Comparison of ENCODE assay signal across 1 cellular context in genomic region chr17:28718990-28719433, GRCh38.
TF ChIP-seq lines count a peak whose summit lies in the region.

No MANE protein-coding gene starts in this region.

TF ChIP-seq in K562, 482 proteins besides CTCF, POLR2A, EP300 and RAD21 (continued from another document):
- peak; percentile 68; the same call in 1 of the 2 replicates for TF ChIP-seq TEAD4 (IDR thresholded peaks at IDR 0.05; ENCODE audit: low read length)
- no peak for TF ChIP-seq TEAD4 (CRISPR knock-in tag; IDR thresholded peaks at IDR 0.05; ENCODE audit: borderline replicate concordance)
- no peak for TF ChIP-seq ELF2 (CRISPR knock-in tag; IDR thresholded peaks at IDR 0.05)
- no peak for TF ChIP-seq SNIP1 (IDR thresholded peaks at IDR 0.05; ENCODE audit: low read depth)
- TF ChIP-seq JUN (IDR thresholded peaks at IDR 0.05; ENCODE audit: borderline replicate concordance, low read depth, low read length), result 0 out of 2 replicates have a peak, but pooled peaks have one; percentile 30
- TF ChIP-seq JUN (CRISPR knock-in tag; IDR thresholded peaks at IDR 0.05; ENCODE audit: borderline replicate concordance), result no peak
- TF ChIP-seq BHLHE40 (IDR thresholded peaks at IDR 0.05; ENCODE audit: low read length), result 0 out of 2 replicates have a peak, but pooled peaks have one; percentile 11
- peak; percentile 72 for TF ChIP-seq JUND (IDR thresholded peaks at IDR 0.05; ENCODE audit: borderline replicate concordance, low read depth, low read length)
- peak; percentile 69; the same call in 2 of the 3 replicates for TF ChIP-seq JUND (tag; IDR thresholded peaks at IDR 0.05; ENCODE audit: borderline replicate concordance, low read depth, low read length)
- TF ChIP-seq ZNF24 (IDR thresholded peaks at IDR 0.05), result 0 out of 2 replicates have a peak, but pooled peaks have one; percentile 17
- TF ChIP-seq, protein P1, sequence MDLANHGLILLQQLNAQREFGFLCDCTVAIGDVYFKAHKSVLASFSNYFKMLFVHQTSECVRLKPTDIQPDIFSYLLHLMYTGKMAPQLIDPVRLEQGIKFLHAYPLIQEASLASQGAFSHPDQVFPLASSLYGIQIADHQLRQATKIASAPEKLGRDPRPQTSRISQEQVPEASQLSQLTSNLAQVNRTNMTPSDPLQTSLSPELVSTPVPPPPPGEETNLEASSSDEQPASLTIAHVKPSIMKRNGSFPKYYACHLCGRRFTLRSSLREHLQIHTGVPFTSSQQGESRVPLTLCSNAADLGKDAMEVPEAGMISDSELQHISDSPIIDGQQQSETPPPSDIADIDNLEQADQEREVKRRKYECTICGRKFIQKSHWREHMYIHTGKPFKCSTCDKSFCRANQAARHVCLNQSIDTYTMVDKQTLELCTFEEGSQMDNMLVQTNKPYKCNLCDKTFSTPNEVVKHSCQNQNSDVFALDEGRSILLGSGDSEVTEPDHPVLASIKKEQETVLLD (IDR thresholded peaks at IDR 0.05), result peak; percentile 34; the same call in 1 of the 2 replicates
- TF ChIP-seq, protein P2, sequence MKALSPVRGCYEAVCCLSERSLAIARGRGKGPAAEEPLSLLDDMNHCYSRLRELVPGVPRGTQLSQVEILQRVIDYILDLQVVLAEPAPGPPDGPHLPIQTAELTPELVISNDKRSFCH (CRISPR knock-in tag; IDR thresholded peaks at IDR 0.05), result no peak
- TF ChIP-seq, protein P2 (tag; IDR thresholded peaks at IDR 0.05), result 0 out of 2 replicates have a peak, but pooled peaks have one; percentile 74
- TF ChIP-seq ZNF780A (CRISPR knock-in tag; IDR thresholded peaks at IDR 0.05), result 0 out of 2 replicates have a peak, but pooled peaks have one; percentile 55
- TF ChIP-seq SMARCE1 (IDR thresholded peaks at IDR 0.05), result peak; percentile 73; the same call in 1 of the 2 replicates
- no peak for TF ChIP-seq BDP1 (IDR thresholded peaks at IDR 0.05; ENCODE audit: insufficient read depth, insufficient read length)
- 0 out of 4 replicates have a peak, but pooled peaks of 1 of the 2 experiments have one; percentile 26 for TF ChIP-seq TRIM24 (IDR thresholded peaks at IDR 0.05)
- 0 out of 2 replicates have a peak, but pooled peaks have one; percentile 11 for TF ChIP-seq TCF3 (CRISPR knock-in tag; IDR thresholded peaks at IDR 0.05)
- TF ChIP-seq HLTF (IDR thresholded peaks at IDR 0.05), result peak; percentile 55; the same call in 1 of the 2 replicates
- TF ChIP-seq HMG20B (CRISPR knock-in tag; IDR thresholded peaks at IDR 0.05), result peak; percentile 64; the same call in 1 of the 2 replicates
- peak; percentile 83 for TF ChIP-seq CBFB (CRISPR knock-in tag; IDR thresholded peaks at IDR 0.05)
